26 cellular contexts compared by ENCODE assay signal in genomic region chr2:11652141-11652540, GRCh38. TPM values are rescaled to one million over a fixed set of nuclear protein-coding genes. Genes with fewer than 3 reads are reported as not detected.
"Had no signal": no experiment of that assay in that cellular context is flagged by ENCODE, and none has a peak within 500 bp of the region (broad histone marks: within the 10 kb centered on the region; RNA-seq: fewer than 3 reads in every experiment).

No MANE protein-coding gene starts in this region.

- H3K27ac ChIP-seq: ascending aorta, body of pancreas, Peyer's patch, RWPE1, SJCRH30 had no signal

- H3K36me3 Mint-ChIP-seq: activated CD8-positive, alpha-beta memory T cell treated with anti-CD3 and anti-CD28 coated beads, Interleukin-2, amount 10 ng/mL, durations not matched to agents 7 days and 5 days; IgD-negative memory B cell; WTC11 had no signal

- ATAC-seq: activated CD8-positive, alpha-beta memory T cell treated with anti-CD3 and anti-CD28 coated beads, Interleukin-2, amount 10 ng/mL, durations not matched to agents 7 days and 5 days; body of pancreas; WTC11 had no signal

- H3K36me3 ChIP-seq: ascending aorta, Peyer's patch, SJCRH30 had no signal

- H3K4me3 Mint-ChIP-seq: activated CD8-positive, alpha-beta memory T cell treated with anti-CD3 and anti-CD28 coated beads, Interleukin-2, amount 10 ng/mL, durations not matched to agents 7 days and 5 days; activated naive CD4-positive, alpha-beta T cell treated with anti-CD3 and anti-CD28 coated beads for 36 hours; activated T-cell treated with anti-CD3 and anti-CD28 coated beads, Interleukin-2, amount 50 U/mL, for 24 hours; IgD-negative memory B cell; T-helper 1 cell treated with Interleukin-12 subunit alpha and Interleukin-12 subunit beta and Interleukin-4 antibody, amounts not matched to agents 30 μg/mL and 1 μg/mL, for 36 hours; WTC11 had no signal

- H3K4me1 ChIP-seq: body of pancreas, Peyer's patch, SJCRH30 had no signal

- H3K4me3 ChIP-seq: ascending aorta, body of pancreas, Peyer's patch, SJCRH30 had no signal

- H3K9me3 ChIP-seq: ascending aorta, body of pancreas, Peyer's patch, SJCRH30 had no signal

- H3K4me1 Mint-ChIP-seq: activated CD8-positive, alpha-beta memory T cell treated with anti-CD3 and anti-CD28 coated beads, Interleukin-2, amount 10 ng/mL, durations not matched to agents 7 days and 5 days; IgD-negative memory B cell; WTC11 had no signal

- H3K9me3 Mint-ChIP-seq: activated naive CD4-positive, alpha-beta T cell treated with anti-CD3 and anti-CD28 coated beads for 36 hours; activated T-cell treated with anti-CD3 and anti-CD28 coated beads, Interleukin-2, amount 50 U/mL, for 24 hours; T-helper 1 cell treated with Interleukin-12 subunit alpha and Interleukin-12 subunit beta and Interleukin-4 antibody, amounts not matched to agents 30 μg/mL and 1 μg/mL, for 36 hours; WTC11 had no signal

- H3K27me3 ChIP-seq: ascending aorta, body of pancreas, Peyer's patch, SJCRH30 had no signal

- DNase-seq: activated CD8-positive, alpha-beta memory T cell treated with anti-CD3 and anti-CD28 coated beads, Interleukin-2, amount 10 ng/mL, durations not matched to agents 7 days and 5 days; activated gamma-delta T cell; activated naive CD4-positive, alpha-beta T cell treated with anti-CD3 and anti-CD28 coated beads for 36 hours; activated T-cell treated with anti-CD3 and anti-CD28 coated beads, Interleukin-2, amount 50 U/mL, for 24 hours; amniotic stem cell; body of pancreas; KG1; NCI-H1048; NCI-H146; NCI-H187 treated with DMSO at 0.1 percent for 48 hours; NCI-H2081 treated with DMSO at 0.1 percent for 48 hours; NCI-H2227 treated with DMSO at 0.1 percent for 48 hours; NCI-H446 treated with DMSO at 0.1 percent for 48 hours; NCI-H526; NCI-H774; NK-92 treated with Interleukin-12 subunit alpha and Interleukin-12 subunit beta, amount 100 ng/mL, for 24 hours; OCI-M1; Peyer's patch; Right ventricle myocardium superior; SJCRH30 had no signal

- H3K27ac Mint-ChIP-seq: activated CD8-positive, alpha-beta memory T cell treated with anti-CD3 and anti-CD28 coated beads, Interleukin-2, amount 10 ng/mL, durations not matched to agents 7 days and 5 days; activated naive CD4-positive, alpha-beta T cell treated with anti-CD3 and anti-CD28 coated beads for 36 hours; activated T-cell treated with anti-CD3 and anti-CD28 coated beads, Interleukin-2, amount 50 U/mL, for 24 hours; IgD-negative memory B cell; T-helper 1 cell treated with Interleukin-12 subunit alpha and Interleukin-12 subunit beta and Interleukin-4 antibody, amounts not matched to agents 30 μg/mL and 1 μg/mL, for 36 hours; WTC11 had no signal

RNA-seq across cellular contexts. Expression of gene NTSR2, which starts 17.9 kb away (rescaled TPM):
- total RNA-seq: activated CD8-positive, alpha-beta memory T cell treated with anti-CD3 and anti-CD28 coated beads, Interleukin-2, amount 10 ng/mL, durations not matched to agents 7 days and 5 days; activated naive CD4-positive, alpha-beta T cell treated with anti-CD3 and anti-CD28 coated beads for 36 hours; ascending aorta; body of pancreas; LHCN-M2; Peyer's patch; SJCRH30; WTC11 had no signal
- polyA plus RNA-seq: IgD-negative memory B cell had no signal
